Comparison of ENCODE assay signal across 12 cellular contexts in genomic region chr9:22437461-22438067, GRCh38. TPM values are rescaled to one million over a fixed set of nuclear protein-coding genes. Genes with fewer than 3 reads are reported as not detected.
"Had no signal": no experiment of that assay in that cellular context is flagged by ENCODE, and none has a peak within 500 bp of the region (broad histone marks: within the 10 kb centered on the region; RNA-seq: fewer than 3 reads in every experiment).

No MANE protein-coding gene starts in this region.

RNA-seq across cellular contexts. Expression of gene DMRTA1, which starts 9.1 kb away (rescaled TPM):
- total RNA-seq: activated B cell treated with CpG ODN at 0.5 μM for 24 hours; activated CD4-positive, alpha-beta memory T cell treated with anti-CD3 and anti-CD28 coated beads for 36 hours; activated CD4-positive, alpha-beta memory T cell treated with anti-CD3 and anti-CD28 coated beads, Interleukin-2, amount 10 ng/mL, durations not matched to agents 7 days and 5 days; activated CD4-positive, alpha-beta T cell treated with anti-CD3 and anti-CD28 coated beads for 36 hours; activated CD4-positive, alpha-beta T cell treated with anti-CD3 and anti-CD28 coated beads, Interleukin-2, amount 10 ng/mL, durations not matched to agents 24 days and 14 days; activated CD4-positive, alpha-beta T cell treated with anti-CD3 and anti-CD28 coated beads, Interleukin-2, amount 10 ng/mL, durations not matched to agents 7 days and 5 days; activated CD8-positive, alpha-beta memory T cell treated with anti-CD3 and anti-CD28 coated beads for 36 hours; activated CD8-positive, alpha-beta memory T cell treated with anti-CD3 and anti-CD28 coated beads, Interleukin-2, amount 10 ng/mL, durations not matched to agents 7 days and 5 days; activated CD8-positive, alpha-beta T cell treated with anti-CD3 and anti-CD28 coated beads for 36 hours; activated CD8-positive, alpha-beta T cell treated with anti-CD3 and anti-CD28 coated beads, Interleukin-2, amount 10 ng/mL, durations not matched to agents 7 days and 5 days; T-helper 1 cell treated with Interleukin-12 subunit alpha and Interleukin-12 subunit beta and Interleukin-4 antibody, amounts not matched to agents 30 ng/mL and 1 ng/mL, for 36 hours; T-helper 2 cell treated with Interferon-gamma antibody and Interleukin-4, amounts not matched to agents 100 ng/mL and 5 ng/mL, for 36 hours had no signal
